In genomic region chr2:231130657-231131056, GRCh38 we compare ENCODE assay signal across 20 cellular contexts. TPM values are rescaled to one million over a fixed set of nuclear protein-coding genes. Genes with fewer than 3 reads are reported as not detected.
DNase-seq lines count a peak whose midpoint lies in the region; TF ChIP-seq lines count a peak whose summit lies in the region.
"Had no signal": no experiment of that assay in that cellular context is flagged by ENCODE, and none has a peak within 500 bp of the region (broad histone marks: within the 10 kb centered on the region; RNA-seq: fewer than 3 reads in every experiment).

No MANE protein-coding gene starts in this region.

- H3K4me3 ChIP-seq in SK-N-MC (no peak overlapping the region), fibroblast of lung (replicated peaks in 1 of 4; ENCODE audit: control extremely low read depth in 1 of 4, insufficient read depth in 1 of 4, low read depth in 3 of 4, low read length in 4 of 4) (no peak overlapping the region)
- H3K4me3 ChIP-seq: GM12878 had no signal

- H3K9ac ChIP-seq in SK-N-MC (ENCODE audit: insufficient read length): no peak overlapping the region
- no peak overlapping the region for H3K9ac ChIP-seq in fibroblast of lung (ENCODE audit: insufficient read depth, low read length)

- H3K27me3 ChIP-seq in fibroblast of lung (ENCODE audit: control insufficient read depth, insufficient read depth, low read length): no peaks in the 10 kb centered on the region
- H3K27me3 ChIP-seq: BE2C had no signal

- no peaks in the 10 kb centered on the region for H3K9me3 ChIP-seq in SK-N-MC (ENCODE audit: low read depth, low read length)
- H3K9me3 ChIP-seq in fibroblast of lung (ENCODE audit: control insufficient read depth, insufficient read depth, low read depth, low read length): no peaks in the 10 kb centered on the region
- H3K9me3 ChIP-seq: BE2C had no signal

- peak overlapping the region; percentile 33 for H3K4me2 ChIP-seq in fibroblast of lung (ENCODE audit: extremely low read depth, insufficient read depth, low read length)

- in situ Hi-C loops in KBM-7 (cut with MboI; ENCODE audit: low pct_unique_long_range_greater_than_20kb, low sequenced_read_pairs): no loop called here

- H3K79me2 ChIP-seq in fibroblast of lung (ENCODE audit: control insufficient read depth, insufficient read depth, low read length): peaks cover 7% of the 10 kb centered on the region

- no peaks in the 10 kb centered on the region for H4K20me1 ChIP-seq in fibroblast of lung (ENCODE audit: control insufficient read depth, extremely low read depth, insufficient read depth, low read length)

- peak; percentile 59 for DNase-seq in HCEC 1CT
- no peak for DNase-seq in SK-N-MC (ENCODE audit: low read depth, low spot score)
- no peak for DNase-seq in fibroblast of lung (ENCODE audit: low read depth in 2 of 2)
- DNase-seq in NOMO-1 treated with DMSO at 0.1 percent for 48 hours (lab: John Stamatoyannopoulos, UW; ENCODE audit: unreplicated experiment): no peak
- DNase-seq in NCI-H2081 treated with DMSO at 0.1 percent for 48 hours (lab: John Stamatoyannopoulos, UW): no peak
- no peak for DNase-seq in effector CD4-positive, alpha-beta T cell
- DNase-seq in KBM-7: no peak
- DNase-seq: BE2C; Calu3; CD4-positive, alpha-beta memory T cell; DMS79; GDM1; GOT3; NCI-H1105 treated with DMSO at 0.1 percent for 48 hours; NCI-H187; NCI-H2171 treated with DMSO at 0.1 percent for 48 hours; NCI-H510A; NCI-H774 had no signal

- peak overlapping the region; percentile 93; the same call in 1 of the 2 replicates for H3K27ac ChIP-seq in SK-N-MC
- H3K27ac ChIP-seq in fibroblast of lung (ENCODE audit: insufficient read depth, low read length): peak overlapping the region; percentile 23

- H3K36me3 ChIP-seq in SK-N-MC (ENCODE audit: insufficient read depth, low read length) (no peaks in the 10 kb centered on the region; the same call in 1 of the 2 replicates), fibroblast of lung (ENCODE audit: control insufficient read depth, insufficient read depth, low read length) (no peaks in the 10 kb centered on the region)
- H3K36me3 ChIP-seq: BE2C had no signal

- no peak overlapping the region for H2AFZ ChIP-seq in fibroblast of lung (ENCODE audit: low read length)

- TF ChIP-seq CTCF in fibroblast of lung (conservative IDR thresholded peaks at IDR 0.05 in 1 of 2, IDR thresholded peaks at IDR 0.05 in 1 of 2; ENCODE audit: low read depth in 1 of 2, low read length in 2 of 2): no peak

- peaks cover 16% of the 10 kb centered on the region for H3K4me1 ChIP-seq in fibroblast of lung (ENCODE audit: control insufficient read depth, extremely low read depth, insufficient read depth, low read length)
- H3K4me1 ChIP-seq: BE2C had no signal

RNA-seq across cellular contexts. Expression of gene HTR2B, which starts 5.8 kb away (rescaled TPM):
- 31.1 and 92.5 TPM in 2 replicates for total RNA-seq in fibroblast of lung
- 12.6 and 26.0 TPM in 2 replicates for polyA plus RNA-seq in fibroblast of lung
- 6.9 and 15.9 TPM in 2 replicates for polyA plus RNA-seq in fibroblast of lung (2012)
- 5.2 and 5.6 TPM in 2 replicates for polyA minus RNA-seq in fibroblast of lung (ENCODE audit: low replicate concordance)
- total RNA-seq: Calu3; CD4-positive, alpha-beta memory T cell; Right ventricle myocardium inferior had no signal
